29 cellular contexts compared by ENCODE assay signal in the genomic region with DNA sequence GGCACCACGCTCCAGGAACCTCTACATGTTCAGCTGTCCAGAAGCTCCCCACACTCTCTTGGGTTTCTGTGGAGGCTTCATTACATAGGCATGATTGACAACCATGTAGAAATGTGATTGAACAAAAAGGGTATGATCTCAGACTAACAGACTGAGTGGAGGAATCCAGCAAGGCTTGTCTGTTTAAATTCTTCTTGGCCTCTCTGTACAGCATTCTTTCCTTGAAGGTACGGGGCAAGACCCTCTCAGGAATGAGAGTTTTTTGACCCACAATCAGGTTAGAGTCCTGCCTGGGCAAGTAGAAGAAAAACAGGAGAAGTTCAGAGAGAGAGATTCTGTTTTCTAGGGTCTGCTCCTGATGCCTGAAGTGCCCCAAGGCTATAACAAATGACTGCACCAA.
"Had no signal": no experiment of that assay in that cellular context is flagged by ENCODE, and none has a peak within 500 bp of the region (broad histone marks: within the 10 kb centered on the region; RNA-seq: fewer than 3 reads in every experiment).

No MANE protein-coding gene starts in this region.

- H3K27me3 ChIP-seq: left lung, pancreas, stomach, testis, thyroid gland, transverse colon, uterus had no signal

- H3K27ac Mint-ChIP-seq: immature natural killer cell; mesothelial cell of epicardium; naive B cell; natural killer cell treated with Interleukin-12 subunit alpha and Interleukin-12 subunit beta and Interleukin-15 and Interleukin-18, amount 100 ng/mL, for 72 hours; stimulated activated naive B cell treated with anti-CD40 and anti-IgM and Interleukin-4, amounts not matched to agents 10 μg/mL and 1 μg/mL and 100 μg/mL, for 72 hours had no signal

- H3K9me3 Mint-ChIP-seq: mesothelial cell of epicardium; natural killer cell treated with Interleukin-12 subunit alpha and Interleukin-12 subunit beta and Interleukin-15 and Interleukin-18, amount 100 ng/mL, for 72 hours; stimulated activated naive B cell treated with anti-CD40 and anti-IgM and Interleukin-4, amounts not matched to agents 10 μg/mL and 1 μg/mL and 100 μg/mL, for 72 hours had no signal

- H3K4me3 ChIP-seq: left lung, lower lobe of right lung, pancreas, prostate gland, skin epidermis, stomach, testis, thyroid gland, transverse colon, uterus had no signal

- H3K36me3 Mint-ChIP-seq: immature natural killer cell; natural killer cell treated with Interleukin-12 subunit alpha and Interleukin-12 subunit beta and Interleukin-15 and Interleukin-18, amount 100 ng/mL, for 72 hours; stimulated activated naive B cell treated with anti-CD40 and anti-IgM and Interleukin-4, amounts not matched to agents 10 μg/mL and 1 μg/mL and 100 μg/mL, for 72 hours had no signal

- H3K4me3 Mint-ChIP-seq: immature natural killer cell; mesothelial cell of epicardium; naive B cell; natural killer cell treated with Interleukin-12 subunit alpha and Interleukin-12 subunit beta and Interleukin-15 and Interleukin-18, amount 100 ng/mL, for 72 hours; stimulated activated naive B cell treated with anti-CD40 and anti-IgM and Interleukin-4, amounts not matched to agents 10 μg/mL and 1 μg/mL and 100 μg/mL, for 72 hours had no signal

- H3K4me1 ChIP-seq: left lung, lower lobe of right lung, prostate gland, stomach, testis, transverse colon, uterus had no signal

- H3K9me3 ChIP-seq: left lung, lower lobe of right lung, pancreas, prostate gland, stomach, testis, thyroid gland, transverse colon, uterus had no signal

- ATAC-seq: left colon; left lung; lower lobe of right lung; natural killer cell treated with Interleukin-12 subunit alpha and Interleukin-12 subunit beta and Interleukin-15 and Interleukin-18, amount 100 ng/mL, for 72 hours; pancreas; right cardiac atrium; sciatic nerve; stimulated activated naive B cell treated with anti-CD40 and anti-IgM and Interleukin-4, amounts not matched to agents 10 μg/mL and 1 μg/mL and 100 μg/mL, for 72 hours; stimulated activated naive CD8-positive, alpha-beta T cell treated with anti-CD3 and anti-CD28 coated beads, Interleukin-15, Interleukin-2, amounts not matched to agents 100 U/mL and 50 U/mL, for 24 hours had no signal

- H3K27ac ChIP-seq: left lung, lower lobe of right lung, pancreas, prostate gland, skin epidermis, stomach, testis, thyroid gland, transverse colon, uterus had no signal

- DNase-seq: hypothalamus; immature natural killer cell; kidney; left colon; left lung; lower lobe of right lung; mesendoderm; naive B cell; nucleus accumbens; pancreas; posterior cingulate gyrus; retina; right cardiac atrium; stimulated activated CD4-positive, alpha-beta T cell treated with anti-CD3 and anti-CD28 coated beads, Interleukin-12 subunit alpha, Interleukin-12 subunit beta, amount 100 ng/mL, for 4 hours; stimulated activated CD4-positive, alpha-beta T cell treated with anti-CD3 and anti-CD28 coated beads, Interleukin-15, amount 100 ng/mL, for 24 hours; stimulated activated CD4-positive, alpha-beta T cell treated with anti-CD3 and anti-CD28 coated beads, Interleukin-2, amount 100 ng/mL, for 24 hours; stimulated activated CD4-positive, alpha-beta T cell treated with anti-CD3 and anti-CD28 coated beads, Interleukin-4, amount 100 ng/mL, for 1 hour; stimulated activated naive B cell treated with anti-CD40 and anti-IgM and Interleukin-4, amounts not matched to agents 10 μg/mL and 1 μg/mL and 100 μg/mL, for 72 hours; stimulated activated naive CD8-positive, alpha-beta T cell treated with anti-CD3 and anti-CD28 coated beads, Interleukin-15, Interleukin-2, amounts not matched to agents 100 U/mL and 50 U/mL, for 24 hours; stomach; testis; thyroid gland; transverse colon; uterus had no signal

- H3K4me1 Mint-ChIP-seq: immature natural killer cell; mesothelial cell of epicardium; naive B cell; stimulated activated naive B cell treated with anti-CD40 and anti-IgM and Interleukin-4, amounts not matched to agents 10 μg/mL and 1 μg/mL and 100 μg/mL, for 72 hours had no signal

- H3K36me3 ChIP-seq: left lung, lower lobe of right lung, pancreas, prostate gland, stomach, thyroid gland, transverse colon, uterus had no signal
